ENCODE assay signal across 17 cellular contexts in the genomic region with DNA sequence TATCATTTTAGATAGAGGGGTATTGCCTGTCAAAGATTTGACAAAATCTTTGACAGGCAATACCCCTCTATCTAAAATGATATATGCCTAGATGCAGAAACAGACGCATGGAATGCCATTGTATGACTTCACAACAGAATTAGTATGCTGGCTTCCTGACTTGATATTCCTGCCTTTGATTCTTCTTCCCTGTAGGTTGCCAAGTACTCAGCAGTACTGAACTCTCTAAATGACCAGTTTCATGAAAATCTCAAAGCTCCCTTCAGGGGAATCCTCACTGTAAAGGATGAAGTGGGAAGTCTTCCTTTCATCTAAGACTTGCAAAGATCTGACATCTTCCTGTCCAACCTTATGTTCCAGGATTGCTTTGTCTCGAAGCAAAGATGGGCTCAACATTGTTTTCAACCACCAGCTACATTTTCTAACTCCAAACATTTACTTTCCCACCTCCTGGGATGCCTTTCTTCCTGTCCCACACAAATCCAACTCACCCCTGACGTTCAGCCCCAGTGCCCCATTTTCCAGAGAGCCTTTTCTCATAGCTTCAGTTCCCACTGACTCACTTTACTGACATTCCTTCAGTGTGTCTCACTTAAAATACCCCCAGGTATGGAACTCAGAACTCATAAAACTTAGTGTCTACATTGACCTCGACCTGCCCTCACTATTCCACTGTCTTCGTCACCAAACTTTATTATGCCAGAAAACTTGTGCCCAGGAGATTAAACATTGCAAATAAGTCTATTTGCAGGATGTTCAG.
DNase-seq lines count a peak whose midpoint lies in the region; TF ChIP-seq lines count a peak whose summit lies in the region.
"Had no signal": no experiment of that assay in that cellular context is flagged by ENCODE, and none has a peak within 500 bp of the region (broad histone marks: within the 10 kb centered on the region; RNA-seq: fewer than 3 reads in every experiment).

No MANE protein-coding gene starts in this region.

- H3K79me2 ChIP-seq in smooth muscle cell (ENCODE audit: low read depth) = no peaks in the 10 kb centered on the region

- no peak overlapping the region for H2AFZ ChIP-seq in smooth muscle cell (ENCODE audit: low read depth)

- H3K4me2 ChIP-seq in smooth muscle cell = no peak overlapping the region

- no peaks in the 10 kb centered on the region for H3K36me3 ChIP-seq in smooth muscle cell (ENCODE audit: low read depth)
- H3K36me3 ChIP-seq: stomach, transverse colon had no signal

- DNase-seq in HT1080 (ENCODE audit: low read depth) (peak; percentile 63), T1000 (lab: John Stamatoyannopoulos, UW) (peak; percentile 53), glomerular visceral epithelial cell (ENCODE audit: extremely low spot score) (peak; percentile 76), smooth muscle cell (lab: John Stamatoyannopoulos, UW; ENCODE audit: unreplicated experiment) (no peak), T-helper 9 cell (no peak), AG08395 (ENCODE audit: low spot score) (no peak), NCI-H1436 (lab: John Stamatoyannopoulos, UW) (no peak)
- no peak for DNase-seq in activated T-cell treated with anti-CD3 and anti-CD28 coated beads, Interleukin-2, amount 50 U/mL, for 48 hours
- DNase-seq: activated CD4-positive, alpha-beta T cell treated with anti-CD3 and anti-CD28 coated beads, Interleukin-2, amount 10 ng/mL, durations not matched to agents 7 days and 5 days; DMS79 treated with DMSO at 0.1 percent for 48 hours; effector memory CD8-positive, alpha-beta T cell; IMR-90; MM.1S; naive thymus-derived CD8-positive, alpha-beta T cell; SIG-M5; stomach; transverse colon had no signal

- H3K9ac ChIP-seq in smooth muscle cell (ENCODE audit: low read depth) = no peak overlapping the region

- no peaks in the 10 kb centered on the region for H3K4me1 ChIP-seq in smooth muscle cell (ENCODE audit: low read depth)
- H3K4me1 ChIP-seq: stomach had no signal

- no peak for TF ChIP-seq CTCF in smooth muscle cell (IDR thresholded peaks at IDR 0.05; ENCODE audit: borderline replicate concordance, insufficient read depth, poor library complexity, severe bottlenecking)

- H3F3A ChIP-seq in smooth muscle cell (ENCODE audit: low read depth) = no peaks in the 10 kb centered on the region

- no peaks in the 10 kb centered on the region for H3K27me3 ChIP-seq in smooth muscle cell (ENCODE audit: low read depth)

- WGBS in smooth muscle cell (ENCODE audit: low lambda C conversion rate) = 56% methylated on average over 5 of the region's 5 CpGs

- peak overlapping the region; percentile 10 for H3K27ac ChIP-seq in smooth muscle cell (ENCODE audit: low read depth)
- H3K27ac ChIP-seq: stomach, transverse colon had no signal

- H3K9me3 ChIP-seq in smooth muscle cell (replicated peaks; ENCODE audit: low read depth) = no peaks in the 10 kb centered on the region
- H3K9me3 ChIP-seq: stomach, transverse colon had no signal

- no peaks in the 10 kb centered on the region for H4K20me1 ChIP-seq in smooth muscle cell (ENCODE audit: low read depth)

- no peak overlapping the region for H3K4me3 ChIP-seq in smooth muscle cell
- H3K4me3 ChIP-seq: stomach, transverse colon had no signal

Comparison
In these comparisons a context has a peak if more than half of its experiments do, and no peak if none do; other contexts are left out.
1. DNase-seq: peak in HT1080 (single experiment), T1000 (single experiment) and glomerular visceral epithelial cell (single experiment); none in smooth muscle cell (single experiment), activated T-cell treated with anti-CD3 and anti-CD28 coated beads, Interleukin-2, amount 50 U/mL, for 48 hours (0 of 2), T-helper 9 cell (single experiment), AG08395 (single experiment) and NCI-H1436 (single experiment).